In genomic region chr13:110455941-110456340, GRCh38 we compare ENCODE assay signal across 8 cellular contexts.
DNase-seq lines count a peak whose midpoint lies in the region; ATAC-seq and TF ChIP-seq lines count a peak whose summit lies in the region.

No MANE protein-coding gene starts in this region.

- H3K36me3 Mint-ChIP-seq in T-helper 17 cell (ENCODE audit: low read depth), result peaks cover 5% of the 10 kb centered on the region

- H3K4me3 ChIP-seq in ascending aorta (no peak overlapping the region), smooth muscle cell (no peak overlapping the region)

- H3K4me3 Mint-ChIP-seq in T-helper 17 cell, result peak overlapping the region; percentile 75

- H3K4me2 ChIP-seq in smooth muscle cell, result no peak overlapping the region

- H3K27me3 ChIP-seq in ascending aorta, result no peaks in the 10 kb centered on the region
- no peaks in the 10 kb centered on the region for H3K27me3 ChIP-seq in smooth muscle cell (ENCODE audit: low read depth)

- intact Hi-C loops in ascending aorta (cut with DNase I), result loop anchor here (5.0 to 10.0 kb wide), 2 partner anchors 51 to 259 kb away; partner anchors contain the start of gene ING1

- no peaks in the 10 kb centered on the region for H3K9me3 ChIP-seq in T-helper 17 cell (ENCODE audit: control insufficient read depth, low read length, poor library complexity, severe bottlenecking)
- H3K9me3 ChIP-seq in ascending aorta, result no peaks in the 10 kb centered on the region
- H3K9me3 ChIP-seq in smooth muscle cell (replicated peaks; ENCODE audit: low read depth), result no peaks in the 10 kb centered on the region

- TF ChIP-seq POLR2A in GM18505 (IDR thresholded peaks at IDR 0.05; ENCODE audit: borderline replicate concordance, extremely low read depth, insufficient read depth, insufficient read length), result no peak

- no peaks in the 10 kb centered on the region for H3K4me1 ChIP-seq in ascending aorta
- H3K4me1 ChIP-seq in smooth muscle cell (ENCODE audit: low read depth), result peaks cover 10% of the 10 kb centered on the region

- H3K27me3 Mint-ChIP-seq in T-helper 17 cell, result peaks cover 55% of the 10 kb centered on the region

- peaks cover 6% of the 10 kb centered on the region for H3K79me2 ChIP-seq in smooth muscle cell (ENCODE audit: low read depth)

- H3F3A ChIP-seq in smooth muscle cell (ENCODE audit: low read depth), result peaks cover 80% of the 10 kb centered on the region

- H2AFZ ChIP-seq in smooth muscle cell (ENCODE audit: low read depth), result no peak overlapping the region

- peak; percentile 67 to 75 (median 67) for TF ChIP-seq CTCF in ascending aorta (IDR thresholded peaks at IDR 0.05)
- TF ChIP-seq CTCF in smooth muscle cell (IDR thresholded peaks at IDR 0.05; ENCODE audit: borderline replicate concordance, insufficient read depth, poor library complexity, severe bottlenecking), result peak; percentile 54

- no peak overlapping the region for H3K27ac ChIP-seq in ascending aorta
- no peak overlapping the region for H3K27ac ChIP-seq in smooth muscle cell (ENCODE audit: low read depth)

- peaks cover 6% of the 10 kb centered on the region for H3K4me1 Mint-ChIP-seq in T-helper 17 cell

- H4K20me1 ChIP-seq in smooth muscle cell (ENCODE audit: low read depth), result peaks cover 61% of the 10 kb centered on the region

- DNase-seq in A172 (ENCODE audit: low spot score) (peak; percentile 84), NCI-H1436 treated with DMSO at 0.1 percent for 48 hours (lab: John Stamatoyannopoulos, UW) (peak; percentile 34), T-helper 17 cell (peak; percentile 15 to 47 (median 16)), ascending aorta (ENCODE audit: low spot score in 2 of 2) (peak in 1 of 2 donors; percentile 84), hypothalamus (lab: John Stamatoyannopoulos, UW) (peak in 46 of 51 donors; percentile 8 to 81 (median 56)), smooth muscle cell (lab: John Stamatoyannopoulos, UW; ENCODE audit: unreplicated experiment) (peak; percentile 5)

- 47% methylated on average over 10 of the region's 10 CpGs for WGBS in smooth muscle cell (ENCODE audit: low lambda C conversion rate)

- peak; percentile 98 for ATAC-seq in GM18505 (IDR thresholded peaks at IDR 0.05; ENCODE audit: unreplicated experiment)
- peak; percentile 98 for ATAC-seq in HG02885 (IDR thresholded peaks at IDR 0.05; ENCODE audit: poor library complexity, unreplicated experiment)
- peak; percentile 92 for ATAC-seq in T-helper 17 cell

- H3K36me3 ChIP-seq in ascending aorta, result peaks cover 71 to 74% of the 10 kb centered on the region in 2 donors
- peaks cover 1% of the 10 kb centered on the region for H3K36me3 ChIP-seq in smooth muscle cell (ENCODE audit: low read depth)

- H3K27ac Mint-ChIP-seq in T-helper 17 cell, result no peak overlapping the region

- H3K9ac ChIP-seq in smooth muscle cell (ENCODE audit: low read depth), result no peak overlapping the region
